Comparison of ENCODE assay signal across 8 cellular contexts in the genomic region with DNA sequence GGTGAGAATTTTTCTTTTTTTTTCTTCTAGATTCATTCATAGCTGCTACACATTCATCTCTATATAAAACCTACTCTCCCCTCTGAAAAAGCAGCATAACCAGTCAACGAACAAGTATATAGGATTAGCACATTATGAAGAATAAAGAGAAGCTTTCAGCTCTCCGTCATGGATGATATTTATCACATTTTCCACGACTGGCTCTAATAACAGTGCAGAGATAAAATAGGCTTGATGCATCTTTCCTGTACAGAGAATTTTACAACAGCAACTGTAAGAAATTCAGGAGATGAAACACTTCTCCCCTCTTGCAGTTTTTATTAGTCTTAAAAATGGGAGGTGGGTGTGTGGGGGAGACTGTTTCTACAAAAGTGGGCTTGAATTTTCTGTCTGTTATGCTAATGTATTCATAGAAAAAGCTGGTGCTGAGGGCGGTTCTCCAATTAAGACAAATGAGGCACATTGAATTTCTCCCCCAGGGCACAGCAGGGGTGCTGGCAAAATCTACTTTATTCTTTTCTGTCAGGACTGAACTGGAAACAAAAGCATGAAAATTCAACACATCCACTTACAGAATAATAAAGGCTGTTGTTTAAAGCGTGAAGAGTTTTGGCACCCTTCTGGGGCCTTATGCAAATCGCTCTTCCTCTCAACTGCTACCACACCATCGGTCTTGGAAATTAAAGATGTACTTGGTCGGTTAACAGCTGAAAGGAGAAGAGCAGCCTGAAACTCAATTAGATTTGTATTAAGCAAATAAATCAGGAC.
DNase-seq lines count a peak whose midpoint lies in the region; ATAC-seq and TF ChIP-seq lines count a peak whose summit lies in the region.

No MANE protein-coding gene starts in this region.

- H3K4me1 ChIP-seq in right lobe of liver: peaks cover 0 to 6% (median 0%) of the 10 kb centered on the region in 4 donors

- no peaks in the 10 kb centered on the region for H3K27me3 Mint-ChIP-seq in activated CD4-positive, alpha-beta memory T cell treated with anti-CD3 and anti-CD28 coated beads for 36 hours

- peak; percentile 27 for DNase-seq in GM19238 (ENCODE audit: insufficient read length, low spot score)
- peak; percentile 50 for DNase-seq in NCI-H774 (lab: John Stamatoyannopoulos, UW)
- peak in 45 of 56 donors; percentile 8 to 81 (median 41) for DNase-seq in nucleus accumbens (lab: John Stamatoyannopoulos, UW)
- no peak for DNase-seq in stimulated activated CD4-positive, alpha-beta T cell treated with anti-CD3 and anti-CD28 coated beads, Interleukin-15, amount 100 ng/mL, for 24 hours
- DNase-seq in activated CD4-positive, alpha-beta T cell treated with anti-CD3 and anti-CD28 coated beads for 48 hours: no peak
- no peak for DNase-seq in right lobe of liver
- no peak for DNase-seq in activated CD4-positive, alpha-beta memory T cell treated with anti-CD3 and anti-CD28 coated beads for 36 hours

- no peak for TF ChIP-seq POLR2A in right lobe of liver (IDR thresholded peaks at IDR 0.05)

- H3K27me3 ChIP-seq in right lobe of liver: no peaks in the 10 kb centered on the region

- H3K9me3 ChIP-seq in right lobe of liver: no peaks in the 10 kb centered on the region

- CTCF ChIA-PET in activated CD4-positive, alpha-beta memory T cell treated with anti-CD3 and anti-CD28 coated beads for 36 hours (lab: Charles Lee): no interaction called here

- no peak for TF ChIP-seq CTCF in right lobe of liver (IDR thresholded peaks at IDR 0.05)

- no peaks in the 10 kb centered on the region for H3K4me1 Mint-ChIP-seq in activated CD4-positive, alpha-beta memory T cell treated with anti-CD3 and anti-CD28 coated beads for 36 hours (ENCODE audit: low read depth)

- no peak overlapping the region for H3K27ac ChIP-seq in right lobe of liver

- intact Hi-C loops in right lobe of liver (cut with DNase I): no loop called here
- intact Hi-C loops in activated CD4-positive, alpha-beta memory T cell treated with anti-CD3 and anti-CD28 coated beads for 36 hours (cut with micrococcal nuclease): no loop called here

- peak; percentile 93 for ATAC-seq in HG03025 (IDR thresholded peaks at IDR 0.05; ENCODE audit: low FRiP score, unreplicated experiment)
- no peak for ATAC-seq in right lobe of liver

- no peaks in the 10 kb centered on the region for H3K36me3 Mint-ChIP-seq in activated CD4-positive, alpha-beta memory T cell treated with anti-CD3 and anti-CD28 coated beads for 36 hours

- H3K36me3 ChIP-seq in right lobe of liver: no peaks in the 10 kb centered on the region

- POLR2A ChIA-PET in activated CD4-positive, alpha-beta memory T cell treated with anti-CD3 and anti-CD28 coated beads for 36 hours (lab: Charles Lee): no interaction called here

- H3K27ac Mint-ChIP-seq in activated CD4-positive, alpha-beta memory T cell treated with anti-CD3 and anti-CD28 coated beads for 36 hours: no peak overlapping the region

- peaks cover 8% of the 10 kb centered on the region for H3K9me3 Mint-ChIP-seq in activated CD4-positive, alpha-beta memory T cell treated with anti-CD3 and anti-CD28 coated beads for 36 hours

- no peak overlapping the region for H3K4me3 ChIP-seq in right lobe of liver

- H3K4me3 Mint-ChIP-seq in activated CD4-positive, alpha-beta memory T cell treated with anti-CD3 and anti-CD28 coated beads for 36 hours: no peak overlapping the region

- WGBS in right lobe of liver (ENCODE audit: insufficient coverage, low coverage, low lambda C conversion rate, missing lambda C conversion rate): 64% methylated on average over 8 of the region's 8 CpGs

Comparison
In these comparisons a context has a peak if more than half of its experiments do, and no peak if none do; other contexts are left out.
1. DNase-seq: peak in GM19238 (single experiment), NCI-H774 (single experiment) and nucleus accumbens (45 of 56); none in stimulated activated CD4-positive, alpha-beta T cell treated with anti-CD3 and anti-CD28 coated beads, Interleukin-15, amount 100 ng/mL, for 24 hours (single experiment), activated CD4-positive, alpha-beta T cell treated with anti-CD3 and anti-CD28 coated beads for 48 hours (single experiment), right lobe of liver (0 of 3) and activated CD4-positive, alpha-beta memory T cell treated with anti-CD3 and anti-CD28 coated beads for 36 hours (single experiment).